19 cellular contexts compared by ENCODE assay signal in the genomic region with DNA sequence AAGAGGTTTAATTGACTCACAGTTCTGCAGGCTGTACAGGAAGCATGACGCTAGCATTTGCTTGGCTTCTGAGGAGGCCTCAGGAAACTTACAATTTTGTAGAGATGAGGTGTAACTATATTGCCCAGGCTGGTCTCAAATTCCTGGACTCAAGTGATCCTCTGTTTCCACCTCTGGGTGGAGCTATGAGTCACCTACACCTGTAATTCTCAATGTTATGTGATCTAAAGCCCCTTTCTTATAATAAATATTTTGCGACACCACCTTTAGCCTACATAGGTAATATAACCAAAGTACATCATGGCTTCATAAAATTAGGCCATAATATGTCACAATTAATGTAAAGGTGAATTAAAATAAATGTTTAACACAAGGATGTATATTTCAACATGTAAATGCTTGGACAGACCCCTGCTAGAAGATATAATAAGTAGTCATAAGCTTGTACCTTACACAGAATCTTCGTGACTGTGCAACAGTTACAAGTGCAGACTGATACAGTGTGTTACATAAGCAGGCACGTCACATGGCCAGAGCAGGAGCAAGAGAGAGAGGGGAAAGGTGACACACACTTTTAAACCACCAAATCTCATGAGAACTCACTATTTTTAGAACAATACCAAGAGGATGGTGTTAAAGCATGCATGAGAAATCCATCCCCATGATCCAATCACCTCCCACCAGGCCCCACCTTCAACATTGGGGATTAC. TPM values are rescaled to one million over a fixed set of nuclear protein-coding genes. Genes with fewer than 3 reads are reported as not detected.
DNase-seq lines count a peak whose midpoint lies in the region; ATAC-seq and TF ChIP-seq lines count a peak whose summit lies in the region.
"Had no signal": no experiment of that assay in that cellular context is flagged by ENCODE, and none has a peak within 500 bp of the region (broad histone marks: within the 10 kb centered on the region; RNA-seq: fewer than 3 reads in every experiment).

No MANE protein-coding gene starts in this region.

- H3K9me3 ChIP-seq in left ventricle myocardium inferior (replicated peaks) (no peaks in the 10 kb centered on the region), PC-9 (ENCODE audit: insufficient read depth, low read depth) (no peaks in the 10 kb centered on the region), mucosa of descending colon (no peaks in the 10 kb centered on the region)

- H3K4me1 ChIP-seq in left ventricle myocardium inferior: no peaks in the 10 kb centered on the region
- H3K4me1 ChIP-seq in PC-9 (replicated peaks; ENCODE audit: insufficient read depth): peaks cover 38% of the 10 kb centered on the region
- H3K4me1 ChIP-seq in mucosa of descending colon (ENCODE audit: low read depth): peaks cover 13% of the 10 kb centered on the region

- DNase-seq in Right ventricle myocardium superior: no peak
- no peak for DNase-seq in left ventricle myocardium inferior
- no peak for DNase-seq in PC-9
- no peak for DNase-seq in mucosa of descending colon
- DNase-seq in type B pancreatic cell (ENCODE audit: extremely low spot score, unreplicated experiment): no peak
- no peak for DNase-seq in activated CD8-positive, alpha-beta memory T cell treated with anti-CD3 and anti-CD28 coated beads for 24 hours
- DNase-seq in occipital lobe (lab: John Stamatoyannopoulos, UW): no peak
- DNase-seq: CD8-positive, alpha-beta memory T cell; DMS79 treated with DMSO at 0.1 percent for 48 hours; HFFc6; NCI-H1417; NCI-H1930; NCI-H748 treated with DMSO at 0.1 percent for 48 hours had no signal

- no peak overlapping the region for H2AFZ ChIP-seq in PC-9

- H3F3A ChIP-seq in PC-9 (ENCODE audit: insufficient read depth, low read depth): peaks cover 18% of the 10 kb centered on the region

- TF ChIP-seq CTCF in left ventricle myocardium inferior (IDR thresholded peaks at IDR 0.05; ENCODE audit: borderline replicate concordance): no peak
- TF ChIP-seq CTCF in PC-9 (conservative IDR thresholded peaks at IDR 0.05): no peak
- no peak for TF ChIP-seq CTCF in mucosa of descending colon (IDR thresholded peaks at IDR 0.05)
- TF ChIP-seq CTCF in type B pancreatic cell (conservative IDR thresholded peaks at IDR 0.05): no peak

- no peaks in the 10 kb centered on the region for H3K36me3 Mint-ChIP-seq in type B pancreatic cell
- H3K36me3 Mint-ChIP-seq: CD8-positive, alpha-beta memory T cell had no signal

- H3K4me2 ChIP-seq in PC-9: peak overlapping the region; percentile 31; the same call in 1 of the 2 replicates

- no peaks in the 10 kb centered on the region for H3K27me3 ChIP-seq in left ventricle myocardium inferior (ENCODE audit: low read depth)
- H3K27me3 ChIP-seq in PC-9 (ENCODE audit: insufficient read depth, low read depth): no peaks in the 10 kb centered on the region
- H3K27me3 ChIP-seq: BLaER1 treated with 17β-estradiol and CSF1 and Interleukin-3, amounts not matched to agents 10 nM and 100 nM had no signal

- no peak overlapping the region for H3K4me3 ChIP-seq in left ventricle myocardium inferior
- no peak overlapping the region for H3K4me3 ChIP-seq in PC-9
- H3K4me3 ChIP-seq in mucosa of descending colon: no peak overlapping the region
- H3K4me3 ChIP-seq: BLaER1 treated with 17β-estradiol and CSF1 and Interleukin-3, amounts not matched to agents 10 nM and 100 nM; SK-N-MC had no signal

- H3K4me1 Mint-ChIP-seq in type B pancreatic cell (ENCODE audit: unreplicated experiment): peaks cover 37% of the 10 kb centered on the region
- H3K4me1 Mint-ChIP-seq: CD8-positive, alpha-beta memory T cell had no signal

- no peaks in the 10 kb centered on the region for H3K27me3 Mint-ChIP-seq in type B pancreatic cell

- CTCF ChIA-PET in PC-9 (lab: Charles Lee): no interaction called here

- H3K9me2 ChIP-seq in PC-9 (ENCODE audit: insufficient read depth): no peaks in the 10 kb centered on the region

- no peaks in the 10 kb centered on the region for H4K20me1 ChIP-seq in PC-9 (ENCODE audit: insufficient read depth)
- H4K20me1 ChIP-seq: BLaER1 treated with 17β-estradiol and CSF1 and Interleukin-3, amounts not matched to agents 10 nM and 100 nM had no signal

- peak overlapping the region; percentile 77 for H3K27ac Mint-ChIP-seq in type B pancreatic cell
- H3K27ac Mint-ChIP-seq: HFFc6 had no signal

- H3K36me3 ChIP-seq in left ventricle myocardium inferior (no peaks in the 10 kb centered on the region), PC-9 (ENCODE audit: low read depth) (no peaks in the 10 kb centered on the region), mucosa of descending colon (ENCODE audit: low read depth) (no peaks in the 10 kb centered on the region)
- H3K36me3 ChIP-seq: BLaER1 treated with 17β-estradiol and CSF1 and Interleukin-3, amounts not matched to agents 10 nM and 100 nM had no signal

- H3K79me2 ChIP-seq in PC-9 (ENCODE audit: low read depth): no peaks in the 10 kb centered on the region

- no peaks in the 10 kb centered on the region for H3K9me3 Mint-ChIP-seq in type B pancreatic cell
- H3K9me3 Mint-ChIP-seq: CD8-positive, alpha-beta memory T cell; HFFc6 had no signal

- ATAC-seq in Right ventricle myocardium superior (ENCODE audit: poor library complexity) (peak; percentile 55), mucosa of descending colon (peak; percentile 50), GM19328 (IDR thresholded peaks at IDR 0.05; ENCODE audit: unreplicated experiment) (no peak)
- ATAC-seq: Panc1 had no signal

- H3K4me3 Mint-ChIP-seq in type B pancreatic cell: no peak overlapping the region
- H3K4me3 Mint-ChIP-seq: CD8-positive, alpha-beta memory T cell; HFFc6 had no signal

- POLR2A ChIA-PET in PC-9 (lab: Charles Lee; ENCODE audit: unreplicated experiment): no interaction called here

- H3K27ac ChIP-seq in left ventricle myocardium inferior (replicated peaks) (no peak overlapping the region), PC-9 (no peak overlapping the region)
- H3K27ac ChIP-seq: BLaER1 treated with 17β-estradiol and CSF1 and Interleukin-3, amounts not matched to agents 10 nM and 100 nM; SK-N-MC had no signal

- no TSS peak for BruUV-seq in PC-9 (replicated peaks; lab: Mats Ljungman, UMichigan)

- intact Hi-C loops in Right ventricle myocardium superior (cut with DNase I): no loop called here
- intact Hi-C loops in left ventricle myocardium inferior (cut with micrococcal nuclease): no loop called here
- intact Hi-C loops in PC-9 (cut with micrococcal nuclease; ENCODE audit: unreplicated experiment): no loop called here
- intact Hi-C loops in mucosa of descending colon (cut with DNase I, micrococcal nuclease): no loop called here

RNA-seq across cellular contexts. Expression of a gene that starts 29.8 kb away (rescaled TPM):
- total RNA-seq in Right ventricle myocardium superior: not detected
- total RNA-seq in left ventricle myocardium inferior: not detected
- not detected in 2 replicates for total RNA-seq in PC-9 (2021)
- total RNA-seq in mucosa of descending colon: 10 to 100 TPM; 13.2 to 85.2 (median 33.3) TPM
- total RNA-seq in type B pancreatic cell (ENCODE audit: low replicate concordance): not detected in 2 replicates
- total RNA-seq in occipital lobe: not detected
- total RNA-seq: CD8-positive, alpha-beta memory T cell; H1; HFFc6; HT-29 had no signal

RNA-seq across cellular contexts. Expression of a gene that starts 43.0 kb away (rescaled TPM):
- total RNA-seq in Right ventricle myocardium superior (41.0 TPM), left ventricle myocardium inferior (37.1 TPM), PC-9 (2021) (75.6 and 87.2 TPM in 2 replicates), mucosa of descending colon (100 to 1,000 TPM in 2 of 3 donors, 10 to 100 TPM in 1; 66.0 to 203 (median 103) TPM), type B pancreatic cell (ENCODE audit: low replicate concordance) (91.9 and 150 TPM in 2 replicates), occipital lobe (1.2 TPM)

RNA-seq across cellular contexts. Expression of a gene that starts 54.3 kb away (rescaled TPM):
- total RNA-seq in Right ventricle myocardium superior: 131 TPM
- 138 TPM for total RNA-seq in left ventricle myocardium inferior
- 21.9 and 35.5 TPM in 2 replicates for total RNA-seq in PC-9 (2021)
- total RNA-seq in mucosa of descending colon: 100 to 1,000 TPM; 120 to 155 (median 153) TPM
- 92.6 and 113 TPM in 2 replicates for total RNA-seq in type B pancreatic cell (ENCODE audit: low replicate concordance)
- total RNA-seq in occipital lobe: 26.7 TPM

RNA-seq across cellular contexts. Expression of a gene that starts 54.7 kb away (rescaled TPM):
- total RNA-seq in Right ventricle myocardium superior: 45.8 TPM
- total RNA-seq in left ventricle myocardium inferior: 56.9 TPM
- 63.0 and 78.2 TPM in 2 replicates for total RNA-seq in PC-9 (2021)
- total RNA-seq in mucosa of descending colon: 10 to 100 TPM; 72.2 to 98.1 (median 84.3) TPM
- 51.4 and 53.7 TPM in 2 replicates for total RNA-seq in type B pancreatic cell (ENCODE audit: low replicate concordance)
- 92.8 TPM for total RNA-seq in occipital lobe

Comparison
In these comparisons a context has a peak if more than half of its experiments do, and no peak if none do; other contexts are left out.
1. RNA of a gene that starts 43.0 kb away (total RNA-seq): 66.0 to 203 TPM in mucosa of descending colon, 91.9 to 150 TPM in type B pancreatic cell, 75.6 to 87.2 TPM in PC-9, 41.0 TPM in Right ventricle myocardium superior (single experiment) and 37.1 TPM in left ventricle myocardium inferior (single experiment); 1.2 TPM in occipital lobe (single experiment); every median in the first group is over 10 times any median in the second.